8 cellular contexts compared by ENCODE assay signal in the genomic region with DNA sequence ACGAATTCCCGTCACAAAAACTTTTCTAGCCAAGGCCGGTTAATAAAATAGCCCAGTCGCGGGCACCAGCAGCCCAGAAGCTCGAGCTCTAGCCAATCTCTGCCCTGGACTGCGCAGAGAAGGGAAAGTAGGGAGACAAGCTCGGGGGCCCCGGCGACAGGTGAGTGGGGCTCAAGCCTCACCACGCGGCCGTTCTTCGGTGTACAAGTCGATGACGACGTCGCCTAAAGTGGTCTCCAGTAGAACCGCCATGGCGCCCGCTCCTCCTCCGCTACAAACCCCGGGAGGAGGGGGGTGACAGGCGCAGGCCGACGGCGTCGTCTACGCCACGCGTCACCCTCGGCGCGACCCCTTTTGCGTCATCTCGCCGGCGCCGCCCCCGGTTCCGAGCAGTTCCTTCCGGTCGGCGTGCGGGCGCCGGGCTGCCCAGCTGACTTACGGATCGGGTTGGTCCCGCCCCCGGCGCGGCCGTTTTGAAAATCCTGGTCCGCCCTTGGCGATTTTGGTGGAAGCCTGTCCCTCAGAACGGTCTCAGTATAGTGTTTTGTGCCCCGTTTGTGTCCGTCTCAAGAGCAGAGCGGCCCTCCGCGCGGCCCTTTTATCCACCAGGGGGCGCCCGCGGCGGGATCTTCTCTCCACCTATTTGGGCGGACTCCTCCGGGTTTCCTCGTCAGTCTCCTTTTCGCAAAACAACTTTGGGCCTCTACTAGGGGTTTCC. TPM values are rescaled to one million over a fixed set of nuclear protein-coding genes. Genes with fewer than 3 reads are reported as not detected.
A peak's percentile ranks its signal among the peaks of the same experiment; 100 is the strongest.
DNase-seq lines count a peak whose midpoint lies in the region; ATAC-seq, FAIRE-seq and TF ChIP-seq lines count a peak whose summit lies in the region.

A gene with protein sequence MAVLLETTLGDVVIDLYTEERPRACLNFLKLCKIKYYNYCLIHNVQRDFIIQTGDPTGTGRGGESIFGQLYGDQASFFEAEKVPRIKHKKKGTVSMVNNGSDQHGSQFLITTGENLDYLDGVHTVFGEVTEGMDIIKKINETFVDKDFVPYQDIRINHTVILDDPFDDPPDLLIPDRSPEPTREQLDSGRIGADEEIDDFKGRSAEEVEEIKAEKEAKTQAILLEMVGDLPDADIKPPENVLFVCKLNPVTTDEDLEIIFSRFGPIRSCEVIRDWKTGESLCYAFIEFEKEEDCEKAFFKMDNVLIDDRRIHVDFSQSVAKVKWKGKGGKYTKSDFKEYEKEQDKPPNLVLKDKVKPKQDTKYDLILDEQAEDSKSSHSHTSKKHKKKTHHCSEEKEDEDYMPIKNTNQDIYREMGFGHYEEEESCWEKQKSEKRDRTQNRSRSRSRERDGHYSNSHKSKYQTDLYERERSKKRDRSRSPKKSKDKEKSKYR (minus strand): TSS at position 290 of the 718 bp plus-strand sequence. CDS start 38 bp downstream, at position 252.

- peak within 1 kb of the TSS; percentile 65 to 98 (median 86) for H3K4me3 ChIP-seq in heart right ventricle

- peaks cover 6 to 39% (median 33%) of the 10 kb centered on the region in 9 donors for H3K4me1 ChIP-seq in heart right ventricle

- no peaks in the 10 kb centered on the region for H3K9me3 ChIP-seq in heart right ventricle

- H3K36me3 Mint-ChIP-seq in progenitor cell of endocrine pancreas (ENCODE audit: insufficient read depth): no peaks in the 10 kb centered on the region

- peak within 1 kb of the TSS; percentile 84 to 99 (median 95) for H3K27ac ChIP-seq in heart right ventricle

- peaks cover 0 to 3% (median 0%) of the 10 kb centered on the region in 7 donors for H3K27me3 ChIP-seq in heart right ventricle

- FAIRE-seq in GM12892 (lab: Jason Lieb, UNC): peak; percentile 99

- TF ChIP-seq POLR2A in GM12892 (IDR thresholded peaks at IDR 0.05; ENCODE audit: low read depth, low read length): peak; percentile 84

- peak; percentile 66 to 91 (median 82) for TF ChIP-seq CTCF in heart right ventricle (IDR thresholded peaks at IDR 0.05)
- TF ChIP-seq CTCF in progenitor cell of endocrine pancreas (IDR thresholded peaks at IDR 0.05; ENCODE audit: unreplicated experiment): peak; percentile 99

- 0% methylated on average over 71 of the region's 71 CpGs for WGBS in heart right ventricle, 2 donors

- no peaks in the 10 kb centered on the region for H3K9me3 Mint-ChIP-seq in progenitor cell of endocrine pancreas (ENCODE audit: low read depth)

- peaks cover 0 to 5% (median 0%) of the 10 kb centered on the region in 9 donors for H3K36me3 ChIP-seq in heart right ventricle

- H3K27me3 Mint-ChIP-seq in progenitor cell of endocrine pancreas: peaks cover 12% of the 10 kb centered on the region

- intact Hi-C loops in heart right ventricle (cut with DNase I): loop anchor here in 4 of 10 donors (1.0 to 10.0 kb wide), 4 partner anchors 19 to 379 kb away; a partner anchor contains a TSS

- ATAC-seq in HG02840 (IDR thresholded peaks at IDR 0.05; ENCODE audit: low FRiP score, unreplicated experiment): peak; percentile 89
- peak; percentile 98 to 99 (median 99) for ATAC-seq in heart right ventricle

- peak within 1 kb of the TSS; percentile 92 for H3K4me3 Mint-ChIP-seq in progenitor cell of endocrine pancreas (ENCODE audit: low read depth)

- peak within 1 kb of the TSS; percentile 99 for H3K27ac Mint-ChIP-seq in progenitor cell of endocrine pancreas

- peaks cover 18% of the 10 kb centered on the region for H3K4me1 Mint-ChIP-seq in progenitor cell of endocrine pancreas (ENCODE audit: low read depth)

- DNase-seq in GM12892 (ENCODE audit: insufficient read length) (peak; percentile 77), NCI-H1436 (lab: John Stamatoyannopoulos, UW) (peak; percentile 93), T-helper 1 cell (peak; percentile 91 to 97 (median 95)), amniotic epithelial cell (ENCODE audit: low read depth) (peak; percentile 91), heart right ventricle (peak; percentile 96 to 98), progenitor cell of endocrine pancreas (ENCODE audit: low spot score, unreplicated experiment) (peak; percentile 93), ureter (ENCODE audit: low spot score) (peak; percentile 97)

RNA-seq across cellular contexts. Expression of the gene that starts here (rescaled TPM):
- polyA plus RNA-seq in GM12892 (2012; ENCODE audit: missing spikeins): 17.7 TPM
- total RNA-seq in heart right ventricle: 10 to 100 TPM; 15.2 to 22.0 (median 18.1) TPM
- polyA plus RNA-seq in heart right ventricle: 10 to 100 TPM in 1 of 2 donors, 1 to 10 TPM in 1; 9.4 to 15.1 TPM
- total RNA-seq in progenitor cell of endocrine pancreas: 37.2 and 38.3 TPM in 2 replicates
- total RNA-seq in ureter: 34.2 TPM

Comparison
In these comparisons a context has a peak if more than half of its experiments do, and no peak if none do; other contexts are left out.
1. Peak in every context shown above with its lines: DNase-seq, ATAC-seq, H3K4me3 ChIP-seq and H3K27ac ChIP-seq.